In genomic region chr4:12924253-12924652, GRCh38 we compare ENCODE assay signal across 20 cellular contexts.
A peak's percentile ranks its signal among the peaks of the same experiment; 100 is the strongest.
DNase-seq lines count a peak whose midpoint lies in the region; ATAC-seq and TF ChIP-seq lines count a peak whose summit lies in the region.
"Had no signal": no experiment of that assay in that cellular context is flagged by ENCODE, and none has a peak within 500 bp of the region (broad histone marks: within the 10 kb centered on the region; RNA-seq: fewer than 3 reads in every experiment).

No MANE protein-coding gene starts in this region.

- H3K4me3 ChIP-seq in hepatocyte (no peak overlapping the region), neural progenitor cell (no peak overlapping the region)
- H3K4me3 ChIP-seq: GM12878, GM23248 had no signal

- TF ChIP-seq CTCF in hepatocyte (IDR thresholded peaks at IDR 0.05; ENCODE audit: poor library complexity), result no peak
- TF ChIP-seq CTCF in neural progenitor cell (IDR thresholded peaks at IDR 0.05), result no peak

- no peaks in the 10 kb centered on the region for H3K4me1 Mint-ChIP-seq in neural progenitor cell
- no peaks in the 10 kb centered on the region for H3K4me1 Mint-ChIP-seq in stimulated activated naive B cell treated with anti-CD40 and anti-IgM and Interleukin-4, amounts not matched to agents 10 μg/mL and 1 μg/mL and 100 μg/mL, for 72 hours
- H3K4me1 Mint-ChIP-seq: T-cell had no signal

- 95% methylated on average over 4 of the region's 4 CpGs for WGBS in hepatocyte (ENCODE audit: low lambda C conversion rate, missing lambda C conversion rate)

- H3K4me1 ChIP-seq in hepatocyte (ENCODE audit: insufficient read depth) (peaks cover 27% of the 10 kb centered on the region), neural progenitor cell (peaks cover 7% of the 10 kb centered on the region)

- no peaks in the 10 kb centered on the region for H3K9me2 ChIP-seq in hepatocyte (replicated peaks; ENCODE audit: insufficient read depth)

- H3K9me3 ChIP-seq in hepatocyte (ENCODE audit: low read depth) (no peaks in the 10 kb centered on the region), neural progenitor cell (ENCODE audit: low read depth) (no peaks in the 10 kb centered on the region)

- no peak overlapping the region for H3K27ac Mint-ChIP-seq in neural progenitor cell
- H3K27ac Mint-ChIP-seq in stimulated activated naive B cell treated with anti-CD40 and anti-IgM and Interleukin-4, amounts not matched to agents 10 μg/mL and 1 μg/mL and 100 μg/mL, for 72 hours, result no peak overlapping the region
- H3K27ac Mint-ChIP-seq: T-cell had no signal

- no peak overlapping the region for H3K4me2 ChIP-seq in hepatocyte
- no peak overlapping the region for H3K4me2 ChIP-seq in neural progenitor cell

- peaks cover 2% of the 10 kb centered on the region for H3K27me3 Mint-ChIP-seq in neural progenitor cell (ENCODE audit: insufficient read depth, low read depth)
- no peaks in the 10 kb centered on the region for H3K27me3 Mint-ChIP-seq in stimulated activated naive B cell treated with anti-CD40 and anti-IgM and Interleukin-4, amounts not matched to agents 10 μg/mL and 1 μg/mL and 100 μg/mL, for 72 hours
- H3K27me3 Mint-ChIP-seq: T-cell had no signal

- H3K9ac ChIP-seq in neural progenitor cell, result no peak overlapping the region
- H3K9ac ChIP-seq: GM23248 had no signal

- DNase-seq in NCI-H748 (lab: John Stamatoyannopoulos, UW; ENCODE audit: unreplicated experiment), result peak; percentile 22
- no peak for DNase-seq in NCI-H748 treated with DMSO at 0.1 percent for 48 hours (lab: John Stamatoyannopoulos, UW)
- peak; percentile 74 for DNase-seq in NCI-H345 treated with DMSO at 0.1 percent for 48 hours (lab: John Stamatoyannopoulos, UW; ENCODE audit: unreplicated experiment)
- no peak for DNase-seq in hepatocyte (ENCODE audit: low spot score)
- DNase-seq in neural progenitor cell (ENCODE audit: low spot score), result peak; percentile 1
- no peak for DNase-seq in GF-D8 (lab: John Stamatoyannopoulos, UW)
- no peak for DNase-seq in stimulated activated naive B cell treated with anti-CD40 and anti-IgM and Interleukin-4, amounts not matched to agents 10 μg/mL and 1 μg/mL and 100 μg/mL, for 72 hours
- DNase-seq: GM23248, HCEC 1CT, NCI-H1092, NCI-H1436 treated with DMSO at 0.1 percent for 48 hours, NCI-H187 treated with DMSO at 0.1 percent for 48 hours, NCI-H2227 treated with DMSO at 0.1 percent for 48 hours, NCI-H524 treated with DMSO at 0.1 percent for 48 hours, RPMI8226, SHP77, T-cell had no signal

- no peaks in the 10 kb centered on the region for H3K36me3 Mint-ChIP-seq in neural progenitor cell
- no peaks in the 10 kb centered on the region for H3K36me3 Mint-ChIP-seq in stimulated activated naive B cell treated with anti-CD40 and anti-IgM and Interleukin-4, amounts not matched to agents 10 μg/mL and 1 μg/mL and 100 μg/mL, for 72 hours
- H3K36me3 Mint-ChIP-seq: T-cell had no signal

- H3K36me3 ChIP-seq in hepatocyte (replicated peaks; ENCODE audit: insufficient read depth, low read depth) (no peaks in the 10 kb centered on the region), neural progenitor cell (no peaks in the 10 kb centered on the region)

- H3F3A ChIP-seq in neural progenitor cell (ENCODE audit: low read depth), result no peaks in the 10 kb centered on the region

- no peaks in the 10 kb centered on the region for H3K79me2 ChIP-seq in hepatocyte
- no peaks in the 10 kb centered on the region for H3K79me2 ChIP-seq in neural progenitor cell (ENCODE audit: low read depth)

- H2AFZ ChIP-seq in hepatocyte (no peak overlapping the region), neural progenitor cell (replicated peaks) (no peak overlapping the region)
- H2AFZ ChIP-seq: GM23248 had no signal

- H4K20me1 ChIP-seq in hepatocyte (ENCODE audit: insufficient read depth, poor library complexity, severe bottlenecking) (no peaks in the 10 kb centered on the region), neural progenitor cell (ENCODE audit: low read depth) (no peaks in the 10 kb centered on the region)

- no peak overlapping the region for H3K4me3 Mint-ChIP-seq in neural progenitor cell
- no peak overlapping the region for H3K4me3 Mint-ChIP-seq in stimulated activated naive B cell treated with anti-CD40 and anti-IgM and Interleukin-4, amounts not matched to agents 10 μg/mL and 1 μg/mL and 100 μg/mL, for 72 hours
- H3K4me3 Mint-ChIP-seq: T-cell had no signal

- H3K9me3 Mint-ChIP-seq in neural progenitor cell, result no peaks in the 10 kb centered on the region
- peaks cover 0 to 2% of the 10 kb centered on the region in 2 donors for H3K9me3 Mint-ChIP-seq in stimulated activated naive B cell treated with anti-CD40 and anti-IgM and Interleukin-4, amounts not matched to agents 10 μg/mL and 1 μg/mL and 100 μg/mL, for 72 hours

- H3K27ac ChIP-seq in hepatocyte (peak overlapping the region; percentile 71), neural progenitor cell (no peak overlapping the region)
- H3K27ac ChIP-seq: GM23248, HL-60 had no signal

- ATAC-seq in HG03354 (IDR thresholded peaks at IDR 0.05; ENCODE audit: poor library complexity, severe bottlenecking, unreplicated experiment), result no peak
- no peak for ATAC-seq in stimulated activated naive B cell treated with anti-CD40 and anti-IgM and Interleukin-4, amounts not matched to agents 10 μg/mL and 1 μg/mL and 100 μg/mL, for 72 hours (replicated peaks)
- ATAC-seq: GM12878, T-cell had no signal

- H3K27me3 ChIP-seq in hepatocyte (no peaks in the 10 kb centered on the region), neural progenitor cell (no peaks in the 10 kb centered on the region)

Comparison
In these comparisons a context has a peak if more than half of its experiments do, and no peak if none do; other contexts are left out.
1. DNase-seq: peak in NCI-H748 (single experiment), NCI-H345 treated with DMSO at 0.1 percent for 48 hours (single experiment) and neural progenitor cell (single experiment); none in NCI-H748 treated with DMSO at 0.1 percent for 48 hours (single experiment), hepatocyte (single experiment), GF-D8 (single experiment) and stimulated activated naive B cell treated with anti-CD40 and anti-IgM and Interleukin-4, amounts not matched to agents 10 μg/mL and 1 μg/mL and 100 μg/mL, for 72 hours (single experiment).